12 cellular contexts compared by ENCODE assay signal in genomic region chr1:196886560-196886959, GRCh38. TPM values are rescaled to one million over a fixed set of nuclear protein-coding genes. Genes with fewer than 3 reads are reported as not detected.
DNase-seq lines count a peak whose midpoint lies in the region; ATAC-seq, FAIRE-seq and TF ChIP-seq lines count a peak whose summit lies in the region.
"Not testable (repeated sequence)": the region's sequence is repeated elsewhere in the genome, so short reads cannot be mapped to it uniquely, and the experiment has no call there.
"Had no signal": no experiment of that assay in that cellular context is flagged by ENCODE, and none has a peak within 500 bp of the region (broad histone marks: within the 10 kb centered on the region; RNA-seq: fewer than 3 reads in every experiment).

No MANE protein-coding gene starts in this region.

- H3K27ac ChIP-seq in GM23338 (ENCODE audit: low read depth); H1 (ENCODE audit: low read depth, low read length); mesendoderm (ENCODE audit: low read depth, low read length): not testable (repeated sequence)
- peak overlapping the region; percentile 58 to 63 for H3K27ac ChIP-seq in liver (ENCODE audit: low read depth in 1 of 2, low read length in 2 of 2)

- not testable (repeated sequence) for H3K18ac ChIP-seq in H1 (ENCODE audit: extremely low read depth, low read length); mesendoderm (ENCODE audit: low read length)

- H3K9me3 ChIP-seq in H1 (ENCODE audit: insufficient read depth in 2 of 2, low read depth in 1 of 2, low read length in 1 of 2); liver (ENCODE audit: control insufficient read depth in 4 of 4, low read length in 3 of 4): not testable (repeated sequence)

- H2BK15ac ChIP-seq in H1 (ENCODE audit: low read length); mesendoderm (replicated peaks; ENCODE audit: low read depth): not testable (repeated sequence)

- not testable (repeated sequence) for H3K56ac ChIP-seq in H1 (replicated peaks; ENCODE audit: insufficient read length, low read depth, low read length); mesendoderm (ENCODE audit: low read length)

- H2BK5ac ChIP-seq in H1 (ENCODE audit: low read depth, low read length); mesendoderm (ENCODE audit: low read length): not testable (repeated sequence)

- not testable (repeated sequence) for TF ChIP-seq CTCF in GM23338 (conservative IDR thresholded peaks at IDR 0.05; ENCODE audit: low read depth in 2 of 2); H1 (IDR thresholded peaks at IDR 0.05; ENCODE audit: control extremely low read depth in 1 of 3, insufficient read depth in 1 of 3, low read depth in 1 of 3, low read length in 3 of 3); liver (IDR thresholded peaks at IDR 0.05; ENCODE audit: low read depth, low read length, missing input control)

- H4K8ac ChIP-seq in H1 (ENCODE audit: extremely low read depth, insufficient read depth, low read length); mesendoderm (ENCODE audit: low read depth, low read length): not testable (repeated sequence)

- not testable (repeated sequence) for H2AFZ ChIP-seq in GM23338; H1 (ENCODE audit: low read length)

- H3K79me2 ChIP-seq in GM23338 (replicated peaks; ENCODE audit: insufficient read depth); H1 (ENCODE audit: control insufficient read depth in 1 of 2, insufficient read depth in 2 of 2, low read length in 2 of 2); mesendoderm (ENCODE audit: control insufficient read depth, insufficient read depth, low read length): not testable (repeated sequence)

- H3K4me3 ChIP-seq in GM23338; H1 (ENCODE audit: extremely low read depth in 1 of 4, insufficient read depth in 2 of 4, low read depth in 3 of 4, low read length in 4 of 4); mesendoderm (ENCODE audit: low read length): not testable (repeated sequence)
- H3K4me3 ChIP-seq in liver (ENCODE audit: low read depth in 1 of 3, low read length in 3 of 3) = peak overlapping the region in 2 of 3 donors; percentile 18 to 27

- H3K4me1 Mint-ChIP-seq in GM23338 = not testable (repeated sequence)

- not testable (repeated sequence) for H4K20me1 ChIP-seq in GM23338 (replicated peaks; ENCODE audit: insufficient read depth); H1 (replicated peaks in 1 of 2; ENCODE audit: control insufficient read depth in 1 of 2, insufficient read depth in 2 of 2, low read length in 2 of 2)

- TF ChIP-seq RAD21 in H1 (IDR thresholded peaks at IDR 0.05 in 1 of 2, conservative IDR thresholded peaks at IDR 0.05 in 1 of 2; ENCODE audit: low read depth in 2 of 2, low read length in 2 of 2); liver (IDR thresholded peaks at IDR 0.05): not testable (repeated sequence)

- not testable (repeated sequence) for H3K9ac ChIP-seq in H1 (replicated peaks in 1 of 4; ENCODE audit: extremely low read depth in 1 of 4, low read depth in 3 of 4, low read length in 3 of 4); liver (ENCODE audit: low read depth in 1 of 2, low read length in 2 of 2); mesendoderm (ENCODE audit: low read length)

- H2BK120ac ChIP-seq in H1 (replicated peaks; ENCODE audit: low read depth, low read length); mesendoderm (ENCODE audit: low read depth, low read length): not testable (repeated sequence)

- FAIRE-seq in H1 (lab: Jason Lieb, UNC) = not testable (repeated sequence)

- not testable (repeated sequence) for H3K27me3 ChIP-seq in GM23338 (ENCODE audit: insufficient read depth); H1 (replicated peaks in 1 of 4; ENCODE audit: control insufficient read depth in 3 of 4, extremely low read depth in 1 of 4, insufficient read depth in 3 of 4, low read length in 3 of 4); liver (ENCODE audit: control insufficient read depth in 4 of 4, insufficient read depth in 4 of 4, low read length in 3 of 4); mesendoderm (ENCODE audit: insufficient read depth, low read length, poor library complexity)

- DNase-seq in GM23338 (ENCODE audit: low spot score) (peak; percentile 30), OCI-M1 (lab: John Stamatoyannopoulos, UW) (peak; percentile 34), mesendoderm (peak; percentile 27)
- not testable (repeated sequence) for DNase-seq in H1 (ENCODE audit: low read depth in 1 of 2, low spot score in 2 of 2)

- not testable (repeated sequence) for H3K4me3 Mint-ChIP-seq in GM23338

- not testable (repeated sequence) for H3K27ac Mint-ChIP-seq in GM23338

- H3K4me1 ChIP-seq in GM23338 (ENCODE audit: insufficient read depth); H1 (replicated peaks in 1 of 4; ENCODE audit: control insufficient read depth in 3 of 4, insufficient read depth in 4 of 4, low read length in 3 of 4); liver (ENCODE audit: control insufficient read depth in 4 of 4, insufficient read depth in 4 of 4, low read length in 3 of 4); mesendoderm (ENCODE audit: control insufficient read depth, low read depth, low read length): not testable (repeated sequence)

- H3K4me2 ChIP-seq in GM23338; H1 (ENCODE audit: insufficient read depth in 1 of 2, low read depth in 2 of 2, low read length in 2 of 2); mesendoderm (ENCODE audit: low read length): not testable (repeated sequence)

- peaks cover 27% of the 10 kb centered on the region for H3K9me3 Mint-ChIP-seq in GM23338

- not testable (repeated sequence) for H4K91ac ChIP-seq in H1 (replicated peaks; ENCODE audit: insufficient read length, low read length)

- CTCF ChIA-PET in H1 (lab: Charles Lee; ENCODE audit: partially characterized antibody) = not testable (repeated sequence)

- H4K5ac ChIP-seq in H1 (ENCODE audit: insufficient read length, low read depth, low read length); mesendoderm (ENCODE audit: low read length): not testable (repeated sequence)

- TF ChIP-seq EP300 in H1 (IDR thresholded peaks at IDR 0.05; ENCODE audit: borderline replicate concordance in 1 of 2, low read depth in 2 of 2, low read length in 2 of 2) = peak in 1 of 2 experiments; percentile 89; a peak in 1 of 3 replicates

- H2AK5ac ChIP-seq in H1 (ENCODE audit: low read depth, low read length); mesendoderm (ENCODE audit: low read length): not testable (repeated sequence)

- H3K14ac ChIP-seq in H1 (ENCODE audit: insufficient read length) = not testable (repeated sequence)

- POLR2A ChIA-PET in H1 (lab: Charles Lee; ENCODE audit: partially characterized antibody) = not testable (repeated sequence)

- H3K9me2 ChIP-seq in GM23338 (ENCODE audit: insufficient read depth) = not testable (repeated sequence)

- not testable (repeated sequence) for H2BK20ac ChIP-seq in H1 (ENCODE audit: low read length)

- not testable (repeated sequence) for H3K36me3 ChIP-seq in GM23338 (ENCODE audit: insufficient read depth); H1 (ENCODE audit: control insufficient read depth in 2 of 4, insufficient read depth in 4 of 4, low read length in 3 of 4); liver (ENCODE audit: control insufficient read depth in 4 of 4, insufficient read depth in 3 of 4, low read depth in 1 of 4, low read length in 3 of 4); mesendoderm (ENCODE audit: control insufficient read depth, insufficient read depth, low read length)

- not testable (repeated sequence) for H3K23ac ChIP-seq in H1 (ENCODE audit: insufficient read length); mesendoderm (ENCODE audit: low read length)

- not testable (repeated sequence) for H3K4ac ChIP-seq in H1 (replicated peaks; ENCODE audit: insufficient read length, low read depth, low read length); mesendoderm (ENCODE audit: low read depth, low read length)

- peaks cover 11% of the 10 kb centered on the region; the same call in 2 of the 3 replicates for H3K36me3 Mint-ChIP-seq in GM23338 (ENCODE audit: low read depth)

- H2BK12ac ChIP-seq in H1 (ENCODE audit: low read depth, low read length) = not testable (repeated sequence)

- H3F3A ChIP-seq in GM23338 (replicated peaks; ENCODE audit: low read depth) = not testable (repeated sequence)

- not testable (repeated sequence) for H3K79me1 ChIP-seq in H1 (ENCODE audit: low read depth, low read length); mesendoderm (ENCODE audit: low read length)

- WGBS in H1 (ENCODE audit: extremely low coverage in 1 of 2, insufficient coverage in 1 of 2, insufficient read length in 1 of 2, insufficient replicate concordance in 2 of 2, low coverage in 1 of 2, low lambda C conversion rate in 2 of 2, missing lambda C conversion rate in 1 of 2), 2 experiments = 83% methylated on average over 4 of the region's 4 CpGs; no CpG with 5 or more reads in 1 of the 2 experiments
- 56% methylated on average over 4 of the region's 4 CpGs for WGBS in liver
- WGBS in mesendoderm (ENCODE audit: extremely low coverage, insufficient coverage, low lambda C conversion rate) = no CpG with 5 or more reads among the region's 4 CpGs

- TF ChIP-seq POLR2A in H1 (IDR thresholded peaks at IDR 0.05; ENCODE audit: control extremely low read depth in 1 of 2, low read depth in 2 of 2, low read length in 2 of 2) = not testable (repeated sequence)

- ATAC-seq in GM23338 = not testable (repeated sequence)

- not testable (repeated sequence) for H3K27me3 Mint-ChIP-seq in GM23338 (ENCODE audit: insufficient read depth, low read depth, poor library complexity)

- not testable (repeated sequence) for H3K23me2 ChIP-seq in H1 (ENCODE audit: low read depth, low read length)

RNA-seq across cellular contexts. Expression of gene CFHR4, which starts 1.3 kb away (rescaled TPM):
- not detected in 2 replicates for total RNA-seq in GM23338 (2014; rRNA removed; shearing (Covaris generic))
- polyA plus RNA-seq in GM23338 (2016; fragmentation: Nextera tagmentation; extraction: Ambion mirVana) (not detected in 2 replicates), H1 (2011; rRNA removed) (not detected in 2 replicates), liver (100 to 1,000 TPM in 1 of 2 donors, 10 to 100 TPM in 1; 72.6 to 124 TPM)
- total RNA-seq in H1 (2021; fragmentation: NEBNext Ultra II Directional; extraction: Animal tissue kit (Norgen Biotek cat#: 25700)) = not detected in 2 replicates
- not detected for polyA plus RNA-seq in H1 (2011; cell fraction: cytosol; rRNA removed)
- not detected for polyA plus RNA-seq in H1 (2011; cell fraction: nucleus; rRNA removed)
- polyA plus RNA-seq in H1 (2012, experiment 1 of 2) = not detected in 4 replicates
- not detected for polyA plus RNA-seq in H1 (2012, experiment 2 of 2)
- not detected for polyA plus RNA-seq in H1 (2013, experiment 1 of 2)
- not detected for polyA plus RNA-seq in H1 (2013, experiment 2 of 2)
- polyA minus RNA-seq in H1 (2011; rRNA and poly(A)+ RNA removed) = not detected in 2 replicates
- polyA minus RNA-seq in H1 (2011; cell fraction: cytosol; rRNA and poly(A)+ RNA removed) = not detected
- not detected for polyA minus RNA-seq in H1 (2011; cell fraction: nucleus; rRNA and poly(A)+ RNA removed)
- total RNA-seq in liver = 10 to 100 TPM; 30.3 to 63.0 TPM
- polyA plus RNA-seq in mesendoderm (2013, experiment 1 of 2) = not detected
- polyA plus RNA-seq in mesendoderm (2013, experiment 2 of 2) = not detected
- total RNA-seq: A673; CD4-positive, alpha-beta memory T cell; CD4-positive, CD25-positive, alpha-beta regulatory T cell; CD8-positive, alpha-beta memory T cell; Daoy had no signal
- polyA plus RNA-seq: AG04450; CD14-positive monocyte; CD4-positive, alpha-beta memory T cell; CD4-positive, CD25-positive, alpha-beta regulatory T cell; CD8-positive, alpha-beta memory T cell had no signal

RNA-seq across cellular contexts. Expression of gene CFHR2, which starts 57.0 kb away (rescaled TPM):
- total RNA-seq in GM23338 (2014; rRNA removed; shearing (Covaris generic)) = not detected in 2 replicates
- polyA plus RNA-seq in GM23338 (2016; fragmentation: Nextera tagmentation; extraction: Ambion mirVana) (not detected in 2 replicates), H1 (2011; rRNA removed) (not detected in 2 replicates), liver (100 to 1,000 TPM; 448 to 483 TPM)
- not detected in 2 replicates for total RNA-seq in H1 (2021; fragmentation: NEBNext Ultra II Directional; extraction: Animal tissue kit (Norgen Biotek cat#: 25700))
- not detected for polyA plus RNA-seq in H1 (2011; cell fraction: cytosol; rRNA removed)
- not detected for polyA plus RNA-seq in H1 (2011; cell fraction: nucleus; rRNA removed)
- polyA plus RNA-seq in H1 (2012, experiment 1 of 2) = not detected in 4 replicates
- polyA plus RNA-seq in H1 (2012, experiment 2 of 2) = not detected
- not detected for polyA plus RNA-seq in H1 (2013, experiment 1 of 2)
- polyA plus RNA-seq in H1 (2013, experiment 2 of 2) = not detected
- not detected in 2 replicates for polyA minus RNA-seq in H1 (2011; rRNA and poly(A)+ RNA removed)
- not detected for polyA minus RNA-seq in H1 (2011; cell fraction: cytosol; rRNA and poly(A)+ RNA removed)
- not detected for polyA minus RNA-seq in H1 (2011; cell fraction: nucleus; rRNA and poly(A)+ RNA removed)
- total RNA-seq in liver = 100 to 1,000 TPM; 153 to 341 TPM
- not detected for polyA plus RNA-seq in mesendoderm (2013, experiment 1 of 2)
- polyA plus RNA-seq in mesendoderm (2013, experiment 2 of 2) = not detected
- total RNA-seq: A673; CD4-positive, alpha-beta memory T cell; CD4-positive, CD25-positive, alpha-beta regulatory T cell; CD8-positive, alpha-beta memory T cell; Daoy had no signal
- polyA plus RNA-seq: AG04450; CD14-positive monocyte; CD4-positive, alpha-beta memory T cell; CD4-positive, CD25-positive, alpha-beta regulatory T cell; CD8-positive, alpha-beta memory T cell had no signal

Comparison
In these comparisons a context has a peak if more than half of its experiments do, and no peak if none do; other contexts are left out.
1. RNA of gene CFHR4, which starts 1.3 kb away (total RNA-seq): 30.3 to 63.0 TPM in liver; not detected in GM23338 and not detected in H1; every median in the first group is over 10 times any median in the second.
2. RNA of gene CFHR2, which starts 57.0 kb away (total RNA-seq): 153 to 341 TPM in liver; not detected in H1 and not detected in GM23338; every median in the first group is over 100 times any median in the second.